In genomic region chr1:32470991-32471694, GRCh38 we compare ENCODE assay signal across 12 cellular contexts. TPM values are rescaled to one million over a fixed set of nuclear protein-coding genes. Genes with fewer than 3 reads are reported as not detected.
DNase-seq lines count a peak whose midpoint lies in the region; ATAC-seq, FAIRE-seq and TF ChIP-seq lines count a peak whose summit lies in the region.
"Had no signal": no experiment of that assay in that cellular context is flagged by ENCODE, and none has a peak within 500 bp of the region (broad histone marks: within the 10 kb centered on the region; RNA-seq: fewer than 3 reads in every experiment).

No MANE protein-coding gene starts in this region.

- intact Hi-C loops in lower lobe of right lung (cut with DNase I) = no loop called here

- DNase-seq in AG20443 (ENCODE audit: low spot score) = peak; percentile 40
- DNase-seq in GM12891 (ENCODE audit: insufficient read length, low spot score) = peak; percentile 56
- DNase-seq in cardiac fibroblast (ENCODE audit: low read depth in 2 of 2) = peak in 1 of 2 donors; percentile 22
- no peak for DNase-seq in lower lobe of right lung
- DNase-seq in SHP77 treated with DMSO at 0.1 percent for 48 hours (lab: John Stamatoyannopoulos, UW) = no peak
- DNase-seq: DMS53, NCI-H1105 treated with DMSO at 0.1 percent for 48 hours, OCI-M1 had no signal

- TF ChIP-seq CTCF in cardiac fibroblast (IDR thresholded peaks at IDR 0.05; ENCODE audit: low read depth, low read length) (peak; percentile 48), lower lobe of right lung (IDR thresholded peaks at IDR 0.05) (peak; percentile 14)

- H3K36me3 ChIP-seq in lower lobe of right lung = no peaks in the 10 kb centered on the region
- H3K36me3 ChIP-seq: ascending aorta had no signal

- ATAC-seq in lower lobe of right lung (no peak), GM21423 (IDR thresholded peaks at IDR 0.05; ENCODE audit: unreplicated experiment) (no peak), HG03457 (IDR thresholded peaks at IDR 0.05; ENCODE audit: unreplicated experiment) (no peak), GM19463 (IDR thresholded peaks at IDR 0.05; ENCODE audit: unreplicated experiment) (no peak)

- peaks cover 25% of the 10 kb centered on the region for H3K27me3 ChIP-seq in lower lobe of right lung (ENCODE audit: low read depth)
- H3K27me3 ChIP-seq: ascending aorta had no signal

- no peaks in the 10 kb centered on the region for H3K9me3 ChIP-seq in lower lobe of right lung
- H3K9me3 ChIP-seq: ascending aorta had no signal

- H3K4me3 ChIP-seq in cardiac fibroblast (replicated peaks in 1 of 2; ENCODE audit: low read depth in 2 of 2, low read length in 2 of 2) (no peak overlapping the region), lower lobe of right lung (no peak overlapping the region)
- H3K4me3 ChIP-seq: ascending aorta had no signal

- H3K27ac ChIP-seq in lower lobe of right lung = no peak overlapping the region
- H3K27ac ChIP-seq: ascending aorta had no signal

- no peak for TF ChIP-seq POLR2A in GM12891 (IDR thresholded peaks at IDR 0.05; ENCODE audit: low read depth, low read length)

- no peaks in the 10 kb centered on the region for H3K4me1 ChIP-seq in lower lobe of right lung
- H3K4me1 ChIP-seq: ascending aorta had no signal

- peak; percentile 35 for FAIRE-seq in GM12891 (lab: Jason Lieb, UNC)

TF ChIP-seq in GM12891, 5 proteins besides CTCF, POLR2A, EP300 and RAD21:
- no peak for TF ChIP-seq PAX5 (IDR thresholded peaks at IDR 0.05; ENCODE audit: insufficient read depth, low read length, severe bottlenecking)

RNA-seq across cellular contexts. Expression of gene ZBTB8B, which starts 6.3 kb away (rescaled TPM):
- 0.04 TPM for polyA plus RNA-seq in GM12891 (2012; ENCODE audit: low read depth, missing spikeins)
- total RNA-seq in lower lobe of right lung = 0.03 TPM

Comparison
In these comparisons a context has a peak if more than half of its experiments do, and no peak if none do; other contexts are left out.
1. DNase-seq: peak in AG20443 (single experiment) and GM12891 (single experiment); none in lower lobe of right lung (single experiment) and SHP77 treated with DMSO at 0.1 percent for 48 hours (single experiment).